In genomic region chr12:42564540-42564939, GRCh38 we compare ENCODE assay signal across 20 cellular contexts. TPM values are rescaled to one million over a fixed set of nuclear protein-coding genes. Genes with fewer than 3 reads are reported as not detected.
DNase-seq lines count a peak whose midpoint lies in the region; TF ChIP-seq lines count a peak whose summit lies in the region.
"Had no signal": no experiment of that assay in that cellular context is flagged by ENCODE, and none has a peak within 500 bp of the region (broad histone marks: within the 10 kb centered on the region; RNA-seq: fewer than 3 reads in every experiment).

No MANE protein-coding gene starts in this region.

- H3K79me1 ChIP-seq in mesenchymal stem cell (replicated peaks; ENCODE audit: low read length, poor library complexity, severe bottlenecking) = peaks cover 3% of the 10 kb centered on the region

- no peak overlapping the region for H4K91ac ChIP-seq in mesenchymal stem cell (ENCODE audit: low read length)

- no peak overlapping the region for H2BK5ac ChIP-seq in mesenchymal stem cell (ENCODE audit: low read depth, low read length, poor library complexity, severe bottlenecking)

- peaks cover 12% of the 10 kb centered on the region for H3K4me1 ChIP-seq in mesenchymal stem cell (ENCODE audit: control insufficient read depth, insufficient read depth, low read depth, low read length)
- H3K4me1 ChIP-seq: uterus had no signal

- H3K4me3 ChIP-seq in AG10803 (ENCODE audit: low read length) = no peak overlapping the region
- peak overlapping the region in 1 of 2 experiments; percentile 17 for H3K4me3 ChIP-seq in mesenchymal stem cell (ENCODE audit: insufficient read depth in 1 of 2, low read depth in 1 of 2, low read length in 2 of 2)
- no peak overlapping the region for H3K4me3 ChIP-seq in dorsolateral prefrontal cortex
- H3K4me3 ChIP-seq: body of pancreas, heart left ventricle, skin epidermis, uterus had no signal

- H3K4me2 ChIP-seq in mesenchymal stem cell (ENCODE audit: low read length, poor library complexity, severe bottlenecking) = no peak overlapping the region

- H3K14ac ChIP-seq in mesenchymal stem cell (ENCODE audit: low read length in 2 of 2) = no peak overlapping the region

- DNase-seq in AG10803 (ENCODE audit: low read depth) (peak; percentile 90), HS-5 (ENCODE audit: low read depth) (peak; percentile 32), chondrocyte (ENCODE audit: low spot score) (no peak), mesenchymal stem cell (peak; percentile 12), NCI-H510A treated with DMSO at 0.1 percent for 48 hours (lab: John Stamatoyannopoulos, UW) (no peak), dorsolateral prefrontal cortex (no peak), NCI-H1417 (lab: John Stamatoyannopoulos, UW) (no peak), posterior vena cava (ENCODE audit: low spot score) (no peak)
- DNase-seq: activated CD4-positive, alpha-beta memory T cell treated with anti-CD3 and anti-CD28 coated beads for 36 hours; activated naive CD4-positive, alpha-beta T cell treated with Interleukin-2 at 50 U/mL for 16 hours; BE2C; body of pancreas; Calu3; heart left ventricle; naive thymus-derived CD8-positive, alpha-beta T cell; NCI-H2029; NCI-H510A; stimulated activated CD4-positive, alpha-beta T cell treated with anti-CD3 and anti-CD28 coated beads, Interleukin-4, amount 100 ng/mL, for 24 hours; uterus had no signal

- no peak overlapping the region for H3K23ac ChIP-seq in mesenchymal stem cell (ENCODE audit: low read length in 2 of 2)

- H3K27me3 Mint-ChIP-seq in chondrocyte (ENCODE audit: low read depth) = no peaks in the 10 kb centered on the region

- peak overlapping the region; percentile 72 for H3K27ac ChIP-seq in mesenchymal stem cell (ENCODE audit: low read length, poor library complexity, severe bottlenecking)
- no peak overlapping the region for H3K27ac ChIP-seq in dorsolateral prefrontal cortex
- H3K27ac ChIP-seq: body of pancreas, uterus had no signal

- no peak overlapping the region for H3K4ac ChIP-seq in mesenchymal stem cell (ENCODE audit: low read depth in 1 of 2, low read length in 2 of 2)

- no peak overlapping the region for H4K8ac ChIP-seq in mesenchymal stem cell (ENCODE audit: low read length)

- H3K9ac ChIP-seq in mesenchymal stem cell (ENCODE audit: low read length) = peak overlapping the region; percentile 39

- H3K18ac ChIP-seq in mesenchymal stem cell (ENCODE audit: low read depth in 1 of 2, low read length in 2 of 2) = no peak overlapping the region

- TF ChIP-seq CTCF in AG10803 (conservative IDR thresholded peaks at IDR 0.05; ENCODE audit: low read length) (no peak), chondrocyte (IDR thresholded peaks at IDR 0.05) (no peak), dorsolateral prefrontal cortex (IDR thresholded peaks at IDR 0.05 in 54 of 56, conservative IDR thresholded peaks at IDR 0.05 in 2 of 56; ENCODE audit: low read depth in 1 of 56, partially characterized antibody in 56 of 56) (no peak)

- WGBS in mesenchymal stem cell = 100% methylated on average over 1 of the region's 4 CpGs

- intact Hi-C loops in dorsolateral prefrontal cortex (cut with DNase I) = no loop called here
- intact Hi-C loops in posterior vena cava (cut with DNase I) = loop anchor here in 1 of 2 donors (10.0 kb wide), 1 partner anchor 80 kb away; no protein-coding TSS in a partner anchor

- no peak overlapping the region for H2AFZ ChIP-seq in mesenchymal stem cell (ENCODE audit: low read depth, low read length)

- no peaks in the 10 kb centered on the region for H3K9me3 ChIP-seq in mesenchymal stem cell (ENCODE audit: control insufficient read depth, low read length)
- H3K9me3 ChIP-seq: BE2C, body of pancreas, heart left ventricle, uterus had no signal

- H2BK12ac ChIP-seq in mesenchymal stem cell (ENCODE audit: low read length in 2 of 2) = no peak overlapping the region

- H2AK5ac ChIP-seq in mesenchymal stem cell (ENCODE audit: low read length, severe bottlenecking) = no peak overlapping the region

- peaks cover 49% of the 10 kb centered on the region for H3K4me1 Mint-ChIP-seq in chondrocyte (ENCODE audit: low read depth)
- H3K4me1 Mint-ChIP-seq: naive thymus-derived CD8-positive, alpha-beta T cell had no signal

- no peak overlapping the region for H2BK120ac ChIP-seq in mesenchymal stem cell (ENCODE audit: low read depth, low read length)

- no peaks in the 10 kb centered on the region for H3K9me3 Mint-ChIP-seq in chondrocyte (ENCODE audit: low read depth)
- H3K9me3 Mint-ChIP-seq: activated CD4-positive, alpha-beta memory T cell treated with anti-CD3 and anti-CD28 coated beads for 36 hours had no signal

- peak overlapping the region; percentile 40 for H3K4me3 Mint-ChIP-seq in chondrocyte (ENCODE audit: unreplicated experiment)
- H3K4me3 Mint-ChIP-seq: activated CD4-positive, alpha-beta memory T cell treated with anti-CD3 and anti-CD28 coated beads for 36 hours; naive thymus-derived CD8-positive, alpha-beta T cell had no signal

- peak overlapping the region; percentile 80 for H3K27ac Mint-ChIP-seq in chondrocyte (ENCODE audit: unreplicated experiment)
- H3K27ac Mint-ChIP-seq: activated CD4-positive, alpha-beta memory T cell treated with anti-CD3 and anti-CD28 coated beads for 36 hours; naive thymus-derived CD8-positive, alpha-beta T cell had no signal

- peaks cover 9% of the 10 kb centered on the region for H3K36me3 Mint-ChIP-seq in chondrocyte (ENCODE audit: low read depth)
- H3K36me3 Mint-ChIP-seq: activated CD4-positive, alpha-beta memory T cell treated with anti-CD3 and anti-CD28 coated beads for 36 hours; naive thymus-derived CD8-positive, alpha-beta T cell had no signal

- H3K27me3 ChIP-seq in mesenchymal stem cell (ENCODE audit: control insufficient read depth in 1 of 2, insufficient read depth in 1 of 2, low read length in 2 of 2) (no peaks in the 10 kb centered on the region), dorsolateral prefrontal cortex (peaks cover 0 to 18% (median 0%) of the 10 kb centered on the region in 45 donors)
- H3K27me3 ChIP-seq: BE2C, body of pancreas, heart left ventricle, uterus had no signal

- H2BK15ac ChIP-seq in mesenchymal stem cell (ENCODE audit: low read depth, poor library complexity, severe bottlenecking) = no peak overlapping the region

- peaks cover 15 to 36% of the 10 kb centered on the region in 2 experiments for H3K36me3 ChIP-seq in mesenchymal stem cell (ENCODE audit: control insufficient read depth in 1 of 2, insufficient read depth in 2 of 2, low read depth in 1 of 2, low read length in 2 of 2)
- H3K36me3 ChIP-seq: BE2C, heart left ventricle, uterus had no signal

RNA-seq across cellular contexts. Expression of gene PRICKLE1, which starts 25.0 kb away (rescaled TPM):
- total RNA-seq in chondrocyte (30.3 to 62.8 TPM (median 32.0 TPM) in 3 replicates), dorsolateral prefrontal cortex (10 to 100 TPM in 119 of 120 experiments, 1 to 10 TPM in 1; 9.9 to 57.6 (median 40.2) TPM), posterior vena cava (10 to 100 TPM; 19.4 to 30.5 TPM)
- 1.5 TPM for polyA plus RNA-seq in mesenchymal stem cell (2013, experiment 1 of 2)
- 1.5 TPM for polyA plus RNA-seq in mesenchymal stem cell (2013, experiment 2 of 2)
- total RNA-seq: activated CD4-positive, alpha-beta memory T cell treated with anti-CD3 and anti-CD28 coated beads for 36 hours had no signal

Comparison
In these comparisons a context has a peak if more than half of its experiments do, and no peak if none do; other contexts are left out.
1. DNase-seq: peak in AG10803 (single experiment), HS-5 (single experiment) and mesenchymal stem cell (single experiment); none in chondrocyte (single experiment), NCI-H510A treated with DMSO at 0.1 percent for 48 hours (single experiment), dorsolateral prefrontal cortex (0 of 10), NCI-H1417 (0 of 3) and posterior vena cava (single experiment).